ENCODE assay signal across 9 cellular contexts in the genomic region with DNA sequence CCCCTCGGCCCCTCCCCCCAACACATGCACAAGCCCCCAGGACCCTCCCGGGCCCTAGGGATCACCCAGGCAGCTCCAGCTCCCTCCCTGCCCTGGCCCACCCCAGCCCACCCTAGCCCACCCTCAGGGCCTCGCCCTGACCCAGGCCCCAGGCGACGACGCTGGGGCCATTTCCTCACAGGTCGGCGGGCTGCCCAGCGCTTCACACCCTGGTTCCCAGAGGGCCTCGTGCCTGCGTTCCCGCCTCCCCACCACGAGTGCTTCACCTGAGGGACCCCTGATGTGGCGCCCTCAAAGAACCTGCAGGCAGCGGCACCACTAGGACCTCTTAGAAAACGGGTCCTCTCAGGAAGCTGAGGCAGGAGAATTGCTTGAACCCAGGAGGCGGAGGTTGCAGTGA. TPM values are rescaled to one million over a fixed set of nuclear protein-coding genes. Genes with fewer than 3 reads are reported as not detected.
"Had no signal": no experiment of that assay in that cellular context is flagged by ENCODE, and none has a peak within 500 bp of the region (broad histone marks: within the 10 kb centered on the region; RNA-seq: fewer than 3 reads in every experiment).

No MANE protein-coding gene starts in this region.

- H3K27ac ChIP-seq: HL-60 had no signal

- DNase-seq: H9, HCEC 1CT, KG1 had no signal

- H3K27ac Mint-ChIP-seq: GM23338, H9, IgD-negative memory B cell had no signal

- H3K4me3 ChIP-seq: GM23338 had no signal

- FAIRE-seq: H1, H54, HepG2 had no signal

- H3K36me3 Mint-ChIP-seq: IgD-negative memory B cell had no signal

- ATAC-seq: GM23338, HepG2 had no signal

- H2AFZ ChIP-seq: GM23338 had no signal

- H3K9me3 Mint-ChIP-seq: GM23338 had no signal

- H3K4me2 ChIP-seq: GM23338 had no signal

- H3K27me3 Mint-ChIP-seq: IgD-negative memory B cell had no signal

- H3K4me3 Mint-ChIP-seq: GM23338, H9, IgD-negative memory B cell had no signal

RNA-seq across cellular contexts. Expression of a gene that starts 0.3 kb away (rescaled TPM):
- total RNA-seq: GM23338, H1, H9, HepG2 had no signal
- polyA plus RNA-seq: GM23338, H1, HepG2, IgD-negative memory B cell had no signal
